10 cellular contexts compared by ENCODE assay signal in the genomic region with DNA sequence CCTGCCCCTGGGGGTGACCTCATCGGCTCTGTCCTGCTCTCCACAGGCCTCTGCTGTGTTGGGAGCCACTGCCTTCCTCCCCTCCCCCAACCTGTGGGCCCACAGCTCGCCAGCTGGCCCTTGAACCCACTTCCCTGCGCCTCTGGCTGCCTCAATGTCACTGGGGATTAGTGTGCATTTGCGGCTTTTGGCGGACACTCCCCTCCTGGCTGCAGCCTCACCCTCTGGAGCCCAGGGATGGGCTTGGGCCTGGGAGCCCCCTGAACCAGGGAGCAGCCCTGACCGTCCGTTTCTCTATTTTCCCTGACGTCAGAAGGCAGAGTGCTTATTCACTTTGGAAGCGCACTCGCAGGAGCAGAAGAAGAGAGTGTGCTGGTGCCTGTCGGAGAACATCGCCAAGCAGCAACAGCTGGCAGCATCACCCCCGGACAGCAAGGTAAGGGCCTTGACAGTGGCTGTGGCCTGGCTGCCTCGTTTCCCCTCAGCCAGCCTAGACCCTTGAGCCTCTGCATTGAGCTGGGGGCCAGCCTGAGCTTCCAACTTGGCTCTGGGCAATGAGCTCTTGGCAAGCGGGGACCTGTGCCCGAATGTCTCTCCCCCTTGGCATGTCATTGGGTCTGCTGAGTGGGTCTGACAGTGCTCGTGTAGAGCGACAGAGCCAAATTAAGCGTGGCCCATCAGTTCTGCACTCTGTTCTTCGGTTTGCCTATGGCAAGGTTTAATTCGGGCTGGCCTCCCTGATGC.
DNase-seq lines count a peak whose midpoint lies in the region; ATAC-seq, FAIRE-seq and TF ChIP-seq lines count a peak whose summit lies in the region.
"Had no signal": no experiment of that assay in that cellular context is flagged by ENCODE, and none has a peak within 500 bp of the region (broad histone marks: within the 10 kb centered on the region; RNA-seq: fewer than 3 reads in every experiment).

No MANE protein-coding gene starts in this region.

- H3K79me2 ChIP-seq in astrocyte (ENCODE audit: insufficient read depth, low read length) (no peaks in the 10 kb centered on the region), neural progenitor cell (ENCODE audit: low read depth) (no peaks in the 10 kb centered on the region)

- peaks cover 6% of the 10 kb centered on the region for H3K36me3 Mint-ChIP-seq in astrocyte (ENCODE audit: low read depth, unreplicated experiment)
- peaks cover 16% of the 10 kb centered on the region for H3K36me3 Mint-ChIP-seq in neural progenitor cell

- peak overlapping the region; percentile 64 for H2AFZ ChIP-seq in astrocyte (ENCODE audit: low read depth, low read length)
- no peak overlapping the region for H2AFZ ChIP-seq in neural progenitor cell (replicated peaks)

- H3F3A ChIP-seq in neural progenitor cell (ENCODE audit: low read depth) = no peaks in the 10 kb centered on the region

- DNase-seq in astrocyte (ENCODE audit: low read depth) = peak; percentile 4
- DNase-seq in left cardiac atrium = peak; percentile 86
- DNase-seq in neural progenitor cell (ENCODE audit: low spot score) = peak; percentile 33
- DNase-seq in GDM1 (lab: John Stamatoyannopoulos, UW) = no peak
- no peak for DNase-seq in NCI-H774 (lab: John Stamatoyannopoulos, UW)
- DNase-seq: activated T-cell treated with anti-CD3 and anti-CD28 coated beads, Interleukin-2, amount 50 U/mL, for 24 hours; NCI-H2081 had no signal

- H3K4me3 Mint-ChIP-seq in astrocyte (ENCODE audit: unreplicated experiment) (no peak overlapping the region), neural progenitor cell (no peak overlapping the region)
- H3K4me3 Mint-ChIP-seq: activated T-cell treated with anti-CD3 and anti-CD28 coated beads, Interleukin-2, amount 50 U/mL, for 24 hours had no signal

- no peak for TF ChIP-seq CTCF in astrocyte (IDR thresholded peaks at IDR 0.05; ENCODE audit: insufficient read depth, low read depth, low read length)
- TF ChIP-seq CTCF in neural progenitor cell (IDR thresholded peaks at IDR 0.05) = no peak

- peak overlapping the region in 7 of 11 experiments; percentile 8 to 56 (median 22); a peak in 9 of 22 replicates for H3K27ac ChIP-seq in BLaER1 treated with 17β-estradiol and CSF1 and Interleukin-3, amounts not matched to agents 10 nM and 100 nM
- H3K27ac ChIP-seq in astrocyte (ENCODE audit: low read depth, low read length) (no peak overlapping the region), neural progenitor cell (no peak overlapping the region)

- FAIRE-seq in astrocyte (lab: Jason Lieb, UNC) = no peak

- H3K27me3 Mint-ChIP-seq in astrocyte (ENCODE audit: low read depth, unreplicated experiment) (peaks cover 21% of the 10 kb centered on the region), neural progenitor cell (ENCODE audit: insufficient read depth, low read depth) (peaks cover 8% of the 10 kb centered on the region)
- H3K27me3 Mint-ChIP-seq: activated T-cell treated with anti-CD3 and anti-CD28 coated beads, Interleukin-2, amount 50 U/mL, for 24 hours had no signal

- H3K36me3 ChIP-seq in BLaER1 treated with 17β-estradiol and CSF1 and Interleukin-3, amounts not matched to agents 10 nM and 100 nM = no peaks in the 10 kb centered on the region
- no peaks in the 10 kb centered on the region for H3K36me3 ChIP-seq in astrocyte (ENCODE audit: insufficient read depth, low read length)
- no peaks in the 10 kb centered on the region for H3K36me3 ChIP-seq in neural progenitor cell

- H3K4me1 ChIP-seq in BLaER1 treated with 17β-estradiol and CSF1 and Interleukin-3, amounts not matched to agents 10 nM and 100 nM = peaks cover 31 to 47% (median 39%) of the 10 kb centered on the region in 10 experiments
- H3K4me1 ChIP-seq in astrocyte (ENCODE audit: insufficient read depth, low read length) (no peaks in the 10 kb centered on the region), neural progenitor cell (peaks cover 14% of the 10 kb centered on the region)

- H3K9me3 Mint-ChIP-seq in astrocyte (ENCODE audit: unreplicated experiment) (peaks cover 1% of the 10 kb centered on the region), neural progenitor cell (no peaks in the 10 kb centered on the region)
- H3K9me3 Mint-ChIP-seq: activated T-cell treated with anti-CD3 and anti-CD28 coated beads, Interleukin-2, amount 50 U/mL, for 24 hours had no signal

- H3K9me3 ChIP-seq in BLaER1 treated with 17β-estradiol and CSF1 and Interleukin-3, amounts not matched to agents 10 nM and 100 nM (replicated peaks in 1 of 11) = no peaks in the 10 kb centered on the region
- H3K9me3 ChIP-seq in astrocyte (ENCODE audit: insufficient read depth, low read depth, low read length) = no peaks in the 10 kb centered on the region
- no peaks in the 10 kb centered on the region for H3K9me3 ChIP-seq in neural progenitor cell (ENCODE audit: low read depth)

- ATAC-seq in left cardiac atrium = peak; percentile 87 to 91
- no peak for ATAC-seq in HG03378 (IDR thresholded peaks at IDR 0.05; ENCODE audit: unreplicated experiment)
- ATAC-seq in GM21529 (IDR thresholded peaks at IDR 0.05; ENCODE audit: unreplicated experiment) = no peak

- H3K4me1 Mint-ChIP-seq in astrocyte (ENCODE audit: low read depth, unreplicated experiment) = peaks cover 19% of the 10 kb centered on the region
- peaks cover 48% of the 10 kb centered on the region for H3K4me1 Mint-ChIP-seq in neural progenitor cell

- intact Hi-C loops in left cardiac atrium (cut with DNase I) = no loop called here

- H4K20me1 ChIP-seq in BLaER1 treated with 17β-estradiol and CSF1 and Interleukin-3, amounts not matched to agents 10 nM and 100 nM = no peaks in the 10 kb centered on the region
- H4K20me1 ChIP-seq in astrocyte (ENCODE audit: insufficient read depth, low read length) (no peaks in the 10 kb centered on the region), neural progenitor cell (ENCODE audit: low read depth) (no peaks in the 10 kb centered on the region)

- H3K4me2 ChIP-seq in BLaER1 treated with 17β-estradiol and CSF1 and Interleukin-3, amounts not matched to agents 10 nM and 100 nM = peak overlapping the region; percentile 57 to 81 (median 68)
- H3K4me2 ChIP-seq in astrocyte (ENCODE audit: low read length) = no peak overlapping the region
- H3K4me2 ChIP-seq in neural progenitor cell = no peak overlapping the region

- no peaks in the 10 kb centered on the region for H3K27me3 ChIP-seq in BLaER1 treated with 17β-estradiol and CSF1 and Interleukin-3, amounts not matched to agents 10 nM and 100 nM
- H3K27me3 ChIP-seq in astrocyte (ENCODE audit: insufficient read depth, low read length) (no peaks in the 10 kb centered on the region), neural progenitor cell (no peaks in the 10 kb centered on the region)

- no peak overlapping the region for H3K4me3 ChIP-seq in BLaER1 treated with 17β-estradiol and CSF1 and Interleukin-3, amounts not matched to agents 10 nM and 100 nM
- no peak overlapping the region for H3K4me3 ChIP-seq in astrocyte (ENCODE audit: insufficient read depth, low read depth, low read length)
- H3K4me3 ChIP-seq in neural progenitor cell = no peak overlapping the region

- H3K9ac ChIP-seq in BLaER1 treated with 17β-estradiol and CSF1 and Interleukin-3, amounts not matched to agents 10 nM and 100 nM = peak overlapping the region in 7 of 11 experiments; percentile 1 to 47 (median 27); a peak in 8 of 22 replicates
- H3K9ac ChIP-seq in astrocyte (ENCODE audit: low read length) (no peak overlapping the region), neural progenitor cell (no peak overlapping the region)

- H3K27ac Mint-ChIP-seq in astrocyte (ENCODE audit: unreplicated experiment) = no peak overlapping the region
- H3K27ac Mint-ChIP-seq in neural progenitor cell = peak overlapping the region; percentile 91
- H3K27ac Mint-ChIP-seq: activated T-cell treated with anti-CD3 and anti-CD28 coated beads, Interleukin-2, amount 50 U/mL, for 24 hours had no signal

Comparison
In these comparisons a context has a peak if more than half of its experiments do, and no peak if none do; other contexts are left out.
1. H3K27ac ChIP-seq: peak in BLaER1 treated with 17β-estradiol and CSF1 and Interleukin-3, amounts not matched to agents 10 nM and 100 nM (7 of 11); none in astrocyte (single experiment) and neural progenitor cell (single experiment).
2. H3K4me2 ChIP-seq: peak in BLaER1 treated with 17β-estradiol and CSF1 and Interleukin-3, amounts not matched to agents 10 nM and 100 nM (11 of 11); none in astrocyte (single experiment) and neural progenitor cell (single experiment).
3. H3K9ac ChIP-seq: peak in BLaER1 treated with 17β-estradiol and CSF1 and Interleukin-3, amounts not matched to agents 10 nM and 100 nM (7 of 11); none in astrocyte (single experiment) and neural progenitor cell (single experiment).
4. DNase-seq: peak in astrocyte (single experiment), left cardiac atrium (single experiment) and neural progenitor cell (single experiment); none in GDM1 (single experiment) and NCI-H774 (single experiment).
5. ATAC-seq: peak in left cardiac atrium (2 of 2); none in HG03378 (single experiment) and GM21529 (single experiment).